17 cellular contexts compared by ENCODE assay signal in genomic region chr20:33694666-33695065, GRCh38. TPM values are rescaled to one million over a fixed set of nuclear protein-coding genes. Genes with fewer than 3 reads are reported as not detected.
DNase-seq lines count a peak whose midpoint lies in the region; ATAC-seq and TF ChIP-seq lines count a peak whose summit lies in the region.
"Had no signal": no experiment of that assay in that cellular context is flagged by ENCODE, and none has a peak within 500 bp of the region (broad histone marks: within the 10 kb centered on the region; RNA-seq: fewer than 3 reads in every experiment).

No MANE protein-coding gene starts in this region.

- 69 to 77% methylated on average over 7 of the region's 7 CpGs for WGBS in thyroid gland, 2 donors

- no peaks in the 10 kb centered on the region for H3K9me3 ChIP-seq in thyroid gland
- H3K9me3 ChIP-seq: A549 had no signal

- no peaks in the 10 kb centered on the region for H3K36me3 ChIP-seq in thyroid gland

- no peak for TF ChIP-seq CTCF in brain (conservative IDR thresholded peaks at IDR 0.05)
- no peak for TF ChIP-seq CTCF in thyroid gland (IDR thresholded peaks at IDR 0.05)

- no peaks in the 10 kb centered on the region for H3K27me3 ChIP-seq in thyroid gland

- peaks cover 3% of the 10 kb centered on the region for H3K9me3 Mint-ChIP-seq in activated CD4-positive, alpha-beta T cell treated with anti-CD3 and anti-CD28 coated beads, Interleukin-2, amount 10 ng/mL, durations not matched to agents 7 days and 5 days
- H3K9me3 Mint-ChIP-seq in brain = peaks cover 5 to 20% (median 12%) of the 10 kb centered on the region in 5 experiments
- H3K9me3 Mint-ChIP-seq: T-cell had no signal

- POLR2A ChIA-PET in activated CD4-positive, alpha-beta T cell treated with anti-CD3 and anti-CD28 coated beads, Interleukin-2, amount 10 ng/mL, durations not matched to agents 7 days and 5 days (lab: Charles Lee) = no interaction called here

- H3K4me3 Mint-ChIP-seq in activated CD4-positive, alpha-beta T cell treated with anti-CD3 and anti-CD28 coated beads, Interleukin-2, amount 10 ng/mL, durations not matched to agents 7 days and 5 days = no peak overlapping the region
- H3K4me3 Mint-ChIP-seq in brain = peak overlapping the region in 2 of 5 experiments; percentile 5 to 58
- H3K4me3 Mint-ChIP-seq: T-cell had no signal

- no peak for TF ChIP-seq POLR2A in thyroid gland (IDR thresholded peaks at IDR 0.05)

- H3K4me3 ChIP-seq in thyroid gland (replicated peaks in 1 of 3) = no peak overlapping the region
- H3K4me3 ChIP-seq: A549 had no signal

- H3K27ac Mint-ChIP-seq in activated CD4-positive, alpha-beta T cell treated with anti-CD3 and anti-CD28 coated beads, Interleukin-2, amount 10 ng/mL, durations not matched to agents 7 days and 5 days = peak overlapping the region; percentile 72
- H3K27ac Mint-ChIP-seq in brain = peak overlapping the region; percentile 74 to 95 (median 94)

- H3K36me3 Mint-ChIP-seq in activated CD4-positive, alpha-beta T cell treated with anti-CD3 and anti-CD28 coated beads, Interleukin-2, amount 10 ng/mL, durations not matched to agents 7 days and 5 days (ENCODE audit: low read depth) = peaks cover 3% of the 10 kb centered on the region
- peaks cover 10% of the 10 kb centered on the region for H3K36me3 Mint-ChIP-seq in brain
- H3K36me3 Mint-ChIP-seq: T-cell had no signal

- intact Hi-C loops in thyroid gland (cut with DNase I) = loop anchor here (5.0 kb wide), 1 partner anchor 33 kb away; no protein-coding TSS in a partner anchor

- peak overlapping the region; percentile 68 to 89 (median 81) for H3K27ac ChIP-seq in thyroid gland
- H3K27ac ChIP-seq: A549 had no signal

- CTCF ChIA-PET in activated CD4-positive, alpha-beta T cell treated with anti-CD3 and anti-CD28 coated beads, Interleukin-2, amount 10 ng/mL, durations not matched to agents 7 days and 5 days (lab: Charles Lee) = interaction anchor here (1.1 to 1.9 kb wide), 2 partner anchors 27 to 32 kb away, joined by 3 to 4 read pairs; partner anchors contain the start of gene ACTL10

- H3K4me1 Mint-ChIP-seq in activated CD4-positive, alpha-beta T cell treated with anti-CD3 and anti-CD28 coated beads, Interleukin-2, amount 10 ng/mL, durations not matched to agents 7 days and 5 days = peaks cover 21% of the 10 kb centered on the region
- H3K4me1 Mint-ChIP-seq in brain = peaks cover 35% of the 10 kb centered on the region

- H3K4me1 ChIP-seq in thyroid gland = peaks cover 16 to 24% of the 10 kb centered on the region in 2 donors
- H3K4me1 ChIP-seq: A549 had no signal

- H3K27me3 Mint-ChIP-seq in activated CD4-positive, alpha-beta T cell treated with anti-CD3 and anti-CD28 coated beads, Interleukin-2, amount 10 ng/mL, durations not matched to agents 7 days and 5 days = no peaks in the 10 kb centered on the region
- peaks cover 3% of the 10 kb centered on the region for H3K27me3 Mint-ChIP-seq in brain
- H3K27me3 Mint-ChIP-seq: T-cell had no signal

- ATAC-seq in HG03469 (IDR thresholded peaks at IDR 0.05; ENCODE audit: unreplicated experiment) (no peak), GM21360 (IDR thresholded peaks at IDR 0.05; ENCODE audit: unreplicated experiment) (no peak)
- ATAC-seq: left colon, T-cell had no signal

- no peak for DNase-seq in activated CD4-positive, alpha-beta T cell treated with anti-CD3 and anti-CD28 coated beads, Interleukin-2, amount 10 ng/mL, durations not matched to agents 7 days and 5 days
- no peak for DNase-seq in activated CD4-positive, alpha-beta T cell treated with anti-CD3 and anti-CD28 coated beads for 1 hour
- DNase-seq in midbrain (lab: John Stamatoyannopoulos, UW) (peak; percentile 46), thyroid gland (peak in 1 of 2 donors; percentile 53), HK-2 (ENCODE audit: unreplicated experiment) (no peak)
- DNase-seq: activated effector memory CD4-positive, alpha-beta T cell treated with Interleukin-2 at 50 U/mL for 16 hours; cerebellar nuclear complex; DMS79 treated with DMSO at 0.1 percent for 48 hours; left colon; NCI-H146; NCI-H2227 treated with DMSO at 0.1 percent for 48 hours; T-cell had no signal

RNA-seq across cellular contexts. Expression of gene E2F1, which starts 8.5 kb away (rescaled TPM):
- total RNA-seq in activated CD4-positive, alpha-beta T cell treated with anti-CD3 and anti-CD28 coated beads, Interleukin-2, amount 10 ng/mL, durations not matched to agents 7 days and 5 days = 10 to 100 TPM; 64.9 to 69.8 TPM
- polyA plus RNA-seq in brain (ENCODE audit: insufficient read depth, low read depth, low replicate concordance) = 73.1 TPM
- under 1 TPM in 3 of 4 donors, not detected in 1; 0.42 to 0.89 (median 0.67) TPM for total RNA-seq in thyroid gland

RNA-seq across cellular contexts. Expression of gene NECAB3, which starts 20.4 kb away (rescaled TPM):
- 10 to 100 TPM; 48.2 to 54.3 TPM for total RNA-seq in activated CD4-positive, alpha-beta T cell treated with anti-CD3 and anti-CD28 coated beads, Interleukin-2, amount 10 ng/mL, durations not matched to agents 7 days and 5 days
- 75.9 TPM for polyA plus RNA-seq in brain (ENCODE audit: insufficient read depth, low read depth, low replicate concordance)
- total RNA-seq in thyroid gland = 10 to 100 TPM; 65.2 to 99.8 (median 73.4) TPM

RNA-seq across cellular contexts. Expression of gene PXMP4, which starts 25.4 kb away (rescaled TPM):
- 10 to 100 TPM; 19.1 to 21.8 TPM for total RNA-seq in activated CD4-positive, alpha-beta T cell treated with anti-CD3 and anti-CD28 coated beads, Interleukin-2, amount 10 ng/mL, durations not matched to agents 7 days and 5 days
- polyA plus RNA-seq in brain (ENCODE audit: insufficient read depth, low read depth, low replicate concordance) = 23.5 TPM
- total RNA-seq in thyroid gland = 10 to 100 TPM; 17.7 to 31.2 (median 22.0) TPM

RNA-seq across cellular contexts. Expression of gene ACTL10, which starts 27.9 kb away (rescaled TPM):
- total RNA-seq in activated CD4-positive, alpha-beta T cell treated with anti-CD3 and anti-CD28 coated beads, Interleukin-2, amount 10 ng/mL, durations not matched to agents 7 days and 5 days = 1 to 10 TPM; 2.4 to 4.1 TPM
- polyA plus RNA-seq in brain (ENCODE audit: insufficient read depth, low read depth, low replicate concordance) = 1.4 TPM
- 1 to 10 TPM; 2.1 to 3.9 (median 2.6) TPM for total RNA-seq in thyroid gland
- polyA plus RNA-seq: A549 had no signal

RNA-seq across cellular contexts. Expression of gene C20orf144, which starts 32.5 kb away (rescaled TPM):
- total RNA-seq in activated CD4-positive, alpha-beta T cell treated with anti-CD3 and anti-CD28 coated beads, Interleukin-2, amount 10 ng/mL, durations not matched to agents 7 days and 5 days = under 1 TPM; 0.15 to 0.25 TPM
- polyA plus RNA-seq in brain (ENCODE audit: insufficient read depth, low read depth, low replicate concordance) = 0.14 TPM
- under 1 TPM in 1 of 4 donors, not detected in 3; 0.13 TPM for total RNA-seq in thyroid gland
- total RNA-seq: left colon, posterior vena cava had no signal

Comparison
In these comparisons a context has a peak if more than half of its experiments do, and no peak if none do; other contexts are left out.
1. RNA of gene E2F1, which starts 8.5 kb away (total RNA-seq): 64.9 to 69.8 TPM in activated CD4-positive, alpha-beta T cell treated with anti-CD3 and anti-CD28 coated beads, Interleukin-2, amount 10 ng/mL, durations not matched to agents 7 days and 5 days; 0.42 to 0.89 TPM in thyroid gland; every median in the first group is over 10 times any median in the second.